3 cellular contexts compared by ENCODE assay signal in genomic region chr16:56985962-56986360, GRCh38.
TF ChIP-seq lines count a peak whose summit lies in the region.

No MANE protein-coding gene starts in this region.

TF ChIP-seq in HCT116, 20 proteins besides CTCF, POLR2A, EP300 and RAD21:
- TF ChIP-seq SRF (IDR thresholded peaks at IDR 0.05; ENCODE audit: low read depth) (no peak), EGR1 (IDR thresholded peaks at IDR 0.05; ENCODE audit: low read depth) (no peak), ZFX (IDR thresholded peaks at IDR 0.05) (no peak)

TF ChIP-seq in GM12878, 131 proteins besides CTCF, POLR2A, EP300 and RAD21:
- TF ChIP-seq ZBTB40 (IDR thresholded peaks at IDR 0.05; ENCODE audit: borderline replicate concordance) = no peak
- TF ChIP-seq RFX5 (IDR thresholded peaks at IDR 0.05; ENCODE audit: low read depth, low read length) = no peak

TF ChIP-seq in GM23338, 12 proteins besides CTCF, POLR2A, EP300 and RAD21:
- TF ChIP-seq STAT1 (IDR thresholded peaks at IDR 0.05; ENCODE audit: unreplicated experiment) (no peak), ZNF114 (CRISPR knock-in tag; IDR thresholded peaks at IDR 0.05) (no peak), POLR2AphosphoS5 (IDR thresholded peaks at IDR 0.05; ENCODE audit: low read depth) (no peak), CREB1 (CRISPR knock-in tag; IDR thresholded peaks at IDR 0.05; ENCODE audit: low read depth) (no peak), EZH2 (IDR thresholded peaks at IDR 0.05; ENCODE audit: low read depth, unreplicated experiment) (no peak), EZH2phosphoT487 (IDR thresholded peaks at IDR 0.05; ENCODE audit: unreplicated experiment) (no peak), ETS1 (IDR thresholded peaks at IDR 0.05) (no peak), ZNF462 (CRISPR knock-in tag; IDR thresholded peaks at IDR 0.05) (no peak), JUNB (IDR thresholded peaks at IDR 0.05; ENCODE audit: unreplicated experiment) (no peak), NANOG (IDR thresholded peaks at IDR 0.05; ENCODE audit: borderline replicate concordance) (no peak), ZNF331 (CRISPR knock-in tag; IDR thresholded peaks at IDR 0.05; ENCODE audit: low read depth) (no peak)
- TF ChIP-seq, protein P1, sequence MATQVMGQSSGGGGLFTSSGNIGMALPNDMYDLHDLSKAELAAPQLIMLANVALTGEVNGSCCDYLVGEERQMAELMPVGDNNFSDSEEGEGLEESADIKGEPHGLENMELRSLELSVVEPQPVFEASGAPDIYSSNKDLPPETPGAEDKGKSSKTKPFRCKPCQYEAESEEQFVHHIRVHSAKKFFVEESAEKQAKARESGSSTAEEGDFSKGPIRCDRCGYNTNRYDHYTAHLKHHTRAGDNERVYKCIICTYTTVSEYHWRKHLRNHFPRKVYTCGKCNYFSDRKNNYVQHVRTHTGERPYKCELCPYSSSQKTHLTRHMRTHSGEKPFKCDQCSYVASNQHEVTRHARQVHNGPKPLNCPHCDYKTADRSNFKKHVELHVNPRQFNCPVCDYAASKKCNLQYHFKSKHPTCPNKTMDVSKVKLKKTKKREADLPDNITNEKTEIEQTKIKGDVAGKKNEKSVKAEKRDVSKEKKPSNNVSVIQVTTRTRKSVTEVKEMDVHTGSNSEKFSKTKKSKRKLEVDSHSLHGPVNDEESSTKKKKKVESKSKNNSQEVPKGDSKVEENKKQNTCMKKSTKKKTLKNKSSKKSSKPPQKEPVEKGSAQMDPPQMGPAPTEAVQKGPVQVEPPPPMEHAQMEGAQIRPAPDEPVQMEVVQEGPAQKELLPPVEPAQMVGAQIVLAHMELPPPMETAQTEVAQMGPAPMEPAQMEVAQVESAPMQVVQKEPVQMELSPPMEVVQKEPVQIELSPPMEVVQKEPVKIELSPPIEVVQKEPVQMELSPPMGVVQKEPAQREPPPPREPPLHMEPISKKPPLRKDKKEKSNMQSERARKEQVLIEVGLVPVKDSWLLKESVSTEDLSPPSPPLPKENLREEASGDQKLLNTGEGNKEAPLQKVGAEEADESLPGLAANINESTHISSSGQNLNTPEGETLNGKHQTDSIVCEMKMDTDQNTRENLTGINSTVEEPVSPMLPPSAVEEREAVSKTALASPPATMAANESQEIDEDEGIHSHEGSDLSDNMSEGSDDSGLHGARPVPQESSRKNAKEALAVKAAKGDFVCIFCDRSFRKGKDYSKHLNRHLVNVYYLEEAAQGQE (IDR thresholded peaks at IDR 0.05; ENCODE audit: unreplicated experiment) = no peak
